ENCODE assay signal across 8 cellular contexts in the genomic region with DNA sequence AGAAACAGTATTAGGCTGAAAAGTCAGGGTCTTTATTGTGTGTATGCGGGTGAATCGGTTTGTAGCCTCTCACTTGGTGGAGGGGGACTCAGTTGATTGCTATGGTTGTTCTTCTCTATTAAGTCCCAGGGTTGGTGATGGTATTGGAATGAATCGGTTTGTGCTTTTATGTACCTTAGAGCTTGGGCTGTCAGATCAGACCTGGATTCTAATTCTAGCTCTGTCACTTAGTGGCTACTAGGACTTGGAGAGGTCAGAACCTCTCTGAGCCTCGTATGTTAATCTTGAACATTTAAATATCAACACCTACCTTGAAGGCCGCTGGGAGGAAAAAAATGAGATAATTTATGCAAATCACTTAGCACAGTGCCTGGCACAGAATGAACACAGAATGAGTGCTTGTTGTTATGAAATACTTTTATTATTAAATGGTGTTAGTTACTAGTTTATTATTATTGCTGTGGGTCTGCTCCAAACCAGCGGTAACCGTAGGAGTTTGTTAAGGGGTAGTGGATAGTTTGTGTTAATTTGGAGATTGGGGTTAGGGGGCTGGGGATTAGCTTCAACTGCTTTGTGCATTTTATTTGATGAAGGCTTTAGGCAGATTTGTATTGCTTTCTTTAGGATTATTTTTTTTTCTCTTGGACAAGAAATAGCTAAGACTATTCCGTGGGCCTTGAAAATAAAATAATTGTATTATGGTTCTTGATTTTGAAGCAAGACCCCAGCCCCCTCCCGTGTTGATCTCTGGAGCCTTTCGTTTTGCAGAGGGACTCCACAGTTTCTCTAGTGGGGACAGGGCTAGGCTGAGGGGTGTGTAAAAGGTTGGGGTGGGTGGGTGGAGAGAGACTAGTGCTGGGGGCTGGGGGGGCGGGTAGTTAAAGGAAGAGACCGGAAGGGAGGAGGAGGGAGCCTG. TPM values are rescaled to one million over a fixed set of nuclear protein-coding genes. Genes with fewer than 3 reads are reported as not detected.
A peak's percentile ranks its signal among the peaks of the same experiment; 100 is the strongest.
DNase-seq lines count a peak whose midpoint lies in the region; ATAC-seq and TF ChIP-seq lines count a peak whose summit lies in the region.

No MANE protein-coding gene starts in this region.

- POLR2A ChIA-PET in BJ (lab: Charles Lee): interaction anchor here (0.6 to 0.8 kb wide), 2 partner anchors 19 to 20 kb away, joined by 3 read pairs; partner anchors contain the start of gene NAA38

- H3K36me3 ChIP-seq in BJ (ENCODE audit: control insufficient read depth, insufficient read depth, low read length): peaks cover 5% of the 10 kb centered on the region; the same call in 1 of the 2 replicates
- H3K36me3 ChIP-seq in HUES48 (ENCODE audit: control insufficient read depth, insufficient read depth, low read length): no peaks in the 10 kb centered on the region
- no peaks in the 10 kb centered on the region for H3K36me3 ChIP-seq in liver (ENCODE audit: control insufficient read depth in 4 of 4, insufficient read depth in 3 of 4, low read depth in 1 of 4, low read length in 3 of 4)

- TF ChIP-seq CTCF in BJ (IDR thresholded peaks at IDR 0.05; ENCODE audit: insufficient read depth, low read depth, low read length) (no peak), liver (IDR thresholded peaks at IDR 0.05; ENCODE audit: low read depth, low read length, missing input control) (no peak), type B pancreatic cell (conservative IDR thresholded peaks at IDR 0.05) (peak; percentile 20)

- TF ChIP-seq RAD21 in liver (IDR thresholded peaks at IDR 0.05): no peak

- no peaks in the 10 kb centered on the region for H3K9me3 ChIP-seq in HUES48 (ENCODE audit: control insufficient read depth, insufficient read depth, low read length)
- H3K9me3 ChIP-seq in liver (ENCODE audit: control insufficient read depth in 4 of 4, low read length in 3 of 4): no peaks in the 10 kb centered on the region

- no peak for ATAC-seq in activated naive CD8-positive, alpha-beta T cell treated with anti-CD3 and anti-CD28 coated beads, Interleukin-2, amount 50 U/mL, for 24 hours
- ATAC-seq in HG02642 (IDR thresholded peaks at IDR 0.05; ENCODE audit: poor library complexity, unreplicated experiment): no peak

- H3K4me1 Mint-ChIP-seq in activated naive CD8-positive, alpha-beta T cell treated with anti-CD3 and anti-CD28 coated beads, Interleukin-2, amount 50 U/mL, for 24 hours: peaks cover 64% of the 10 kb centered on the region
- peaks cover 51% of the 10 kb centered on the region for H3K4me1 Mint-ChIP-seq in type B pancreatic cell (ENCODE audit: unreplicated experiment)

- peak overlapping the region; percentile 89 for H3K4me3 Mint-ChIP-seq in activated naive CD8-positive, alpha-beta T cell treated with anti-CD3 and anti-CD28 coated beads, Interleukin-2, amount 50 U/mL, for 24 hours
- H3K4me3 Mint-ChIP-seq in type B pancreatic cell: peak overlapping the region; percentile 100

- H3K9me3 Mint-ChIP-seq in activated naive CD8-positive, alpha-beta T cell treated with anti-CD3 and anti-CD28 coated beads, Interleukin-2, amount 50 U/mL, for 24 hours: no peaks in the 10 kb centered on the region
- no peaks in the 10 kb centered on the region for H3K9me3 Mint-ChIP-seq in type B pancreatic cell

- H3K4me1 ChIP-seq in HUES48 (ENCODE audit: control insufficient read depth, insufficient read depth, low read length): peaks cover 30% of the 10 kb centered on the region
- peaks cover 7 to 70% (median 49%) of the 10 kb centered on the region in 4 donors for H3K4me1 ChIP-seq in liver (ENCODE audit: control insufficient read depth in 4 of 4, insufficient read depth in 4 of 4, low read length in 3 of 4)

- peaks cover 4% of the 10 kb centered on the region for H3K36me3 Mint-ChIP-seq in activated naive CD8-positive, alpha-beta T cell treated with anti-CD3 and anti-CD28 coated beads, Interleukin-2, amount 50 U/mL, for 24 hours (ENCODE audit: low read depth)
- H3K36me3 Mint-ChIP-seq in type B pancreatic cell: peaks cover 9% of the 10 kb centered on the region

- DNase-seq in BJ (ENCODE audit: low read depth) (no peak), type B pancreatic cell (ENCODE audit: extremely low spot score, unreplicated experiment) (no peak), HuH-7.5 (ENCODE audit: low spot score) (no peak), SIG-M5 (lab: John Stamatoyannopoulos, UW) (no peak)
- DNase-seq in activated naive CD8-positive, alpha-beta T cell treated with anti-CD3 and anti-CD28 coated beads, Interleukin-2, amount 50 U/mL, for 24 hours: no peak

- peak overlapping the region; percentile 88 for H3K27ac Mint-ChIP-seq in activated naive CD8-positive, alpha-beta T cell treated with anti-CD3 and anti-CD28 coated beads, Interleukin-2, amount 50 U/mL, for 24 hours
- peak overlapping the region; percentile 100 for H3K27ac Mint-ChIP-seq in type B pancreatic cell

- WGBS in liver: 4% methylated on average over 12 of the region's 12 CpGs

- H3K27ac ChIP-seq in HUES48 (ENCODE audit: low read depth, low read length) (peak overlapping the region; percentile 73), liver (ENCODE audit: low read depth in 1 of 2, low read length in 2 of 2) (peak overlapping the region; percentile 98 to 99)

- CTCF ChIA-PET in BJ (lab: Yijun Ruan, JAX): interaction anchor here (0.6 to 2.4 kb wide), 6 partner anchors 13 to 151 kb away, joined by 3 to 12 read pairs (median 6); partner anchors contain the start of genes CYB5D1, NAA38 and TMEM88

- peak overlapping the region; percentile 85 for H3K4me3 ChIP-seq in BJ (ENCODE audit: low read depth, low read length)
- H3K4me3 ChIP-seq in HUES48 (ENCODE audit: low read depth, low read length): peak overlapping the region; percentile 82
- peak overlapping the region in 2 of 3 donors; percentile 31 to 44 for H3K4me3 ChIP-seq in liver (ENCODE audit: low read depth in 1 of 3, low read length in 3 of 3)

- H3K9ac ChIP-seq in HUES48 (ENCODE audit: low read depth, low read length) (no peak overlapping the region), liver (ENCODE audit: low read depth in 1 of 2, low read length in 2 of 2) (peak overlapping the region; percentile 23 to 71)

- H3K27me3 ChIP-seq in BJ (ENCODE audit: control insufficient read depth, insufficient read depth, low read length) (no peaks in the 10 kb centered on the region), HUES48 (ENCODE audit: control insufficient read depth, insufficient read depth, low read length) (peaks cover 41% of the 10 kb centered on the region), liver (ENCODE audit: control insufficient read depth in 4 of 4, insufficient read depth in 4 of 4, low read length in 3 of 4) (no peaks in the 10 kb centered on the region)

- H3K27me3 Mint-ChIP-seq in activated naive CD8-positive, alpha-beta T cell treated with anti-CD3 and anti-CD28 coated beads, Interleukin-2, amount 50 U/mL, for 24 hours: no peaks in the 10 kb centered on the region
- H3K27me3 Mint-ChIP-seq in type B pancreatic cell: peaks cover 6% of the 10 kb centered on the region

TF ChIP-seq in liver, 16 proteins besides CTCF, POLR2A, EP300 and RAD21 (continues in another document):
- no peak for TF ChIP-seq EGR1 (IDR thresholded peaks at IDR 0.05; ENCODE audit: low read depth in 2 of 2)
- TF ChIP-seq TAF1 (conservative IDR thresholded peaks at IDR 0.05): no peak
- no peak for TF ChIP-seq GABPA (IDR thresholded peaks at IDR 0.05 in 1 of 2, conservative IDR thresholded peaks at IDR 0.05 in 1 of 2)
- no peak for TF ChIP-seq REST (IDR thresholded peaks at IDR 0.05)

RNA-seq across cellular contexts. Expression of gene KDM6B, which starts 3.6 kb away (rescaled TPM):
- polyA plus RNA-seq in BJ (2011; rRNA removed) (0.91 and 1.2 TPM in 2 replicates), liver (1 to 10 TPM; 2.5 to 3.2 TPM)
- 5.0 and 9.0 TPM in 2 replicates for polyA minus RNA-seq in BJ (2011; rRNA and poly(A)+ RNA removed)
- total RNA-seq in liver (10 to 100 TPM in 1 of 2 donors, 1 to 10 TPM in 1; 3.5 to 11.5 TPM), type B pancreatic cell (ENCODE audit: low replicate concordance) (69.1 and 85.1 TPM in 2 replicates)

RNA-seq across cellular contexts. Expression of gene TMEM88, which starts 17.2 kb away (rescaled TPM):
- 0.25 and 0.29 TPM in 2 replicates for polyA plus RNA-seq in BJ (2011; rRNA removed)
- not detected in 2 replicates for polyA minus RNA-seq in BJ (2011; rRNA and poly(A)+ RNA removed)
- total RNA-seq in liver: 1 to 10 TPM in 1 of 2 donors, under 1 TPM in 1; 0.65 to 4.0 TPM
- polyA plus RNA-seq in liver: 1 to 10 TPM; 3.3 to 4.6 TPM
- total RNA-seq in type B pancreatic cell (ENCODE audit: low replicate concordance): 4.5 and 10.2 TPM in 2 replicates

RNA-seq across cellular contexts. Expression of gene NAA38, which starts 19.7 kb away (rescaled TPM):
- polyA plus RNA-seq in BJ (2011; rRNA removed): 74.9 and 82.7 TPM in 2 replicates
- polyA minus RNA-seq in BJ (2011; rRNA and poly(A)+ RNA removed): 20.8 and 34.3 TPM in 2 replicates
- total RNA-seq in liver: 10 to 100 TPM; 24.3 to 72.0 TPM
- 100 to 1,000 TPM in 1 of 2 donors, 10 to 100 TPM in 1; 41.6 to 118 TPM for polyA plus RNA-seq in liver
- 43.6 and 64.9 TPM in 2 replicates for total RNA-seq in type B pancreatic cell (ENCODE audit: low replicate concordance)

RNA-seq across cellular contexts. Expression of gene CYB5D1, which starts 20.2 kb away (rescaled TPM):
- polyA plus RNA-seq in BJ (2011; rRNA removed): 6.7 and 7.9 TPM in 2 replicates
- polyA minus RNA-seq in BJ (2011; rRNA and poly(A)+ RNA removed): 6.3 and 9.3 TPM in 2 replicates
- 10 to 100 TPM in 1 of 2 donors, 1 to 10 TPM in 1; 4.4 to 12.0 TPM for total RNA-seq in liver
- 1 to 10 TPM; 2.5 to 8.8 TPM for polyA plus RNA-seq in liver
- 16.6 and 17.9 TPM in 2 replicates for total RNA-seq in type B pancreatic cell (ENCODE audit: low replicate concordance)

RNA-seq across cellular contexts. Expression of gene CHD3, which starts 51.0 kb away (rescaled TPM):
- polyA plus RNA-seq in BJ (2011; rRNA removed) (43.5 and 49.1 TPM in 2 replicates), liver (1 to 10 TPM; 1.9 to 3.4 TPM)
- polyA minus RNA-seq in BJ (2011; rRNA and poly(A)+ RNA removed): 67.4 and 108 TPM in 2 replicates
- total RNA-seq in liver (10 to 100 TPM; 11.0 to 14.4 TPM), type B pancreatic cell (ENCODE audit: low replicate concordance) (170 and 172 TPM in 2 replicates)
